In genomic region chr14:57060276-57060956, GRCh38 we compare ENCODE assay signal across 8 cellular contexts.
DNase-seq lines count a peak whose midpoint lies in the region; ATAC-seq, FAIRE-seq and TF ChIP-seq lines count a peak whose summit lies in the region.

No MANE protein-coding gene starts in this region.

- no peak overlapping the region for H3K9ac ChIP-seq in endodermal cell (ENCODE audit: extremely low read depth, low read length, poor library complexity, severe bottlenecking)

- peaks cover 3% of the 10 kb centered on the region for H3K9me3 ChIP-seq in endodermal cell (ENCODE audit: control insufficient read depth, low read length)

- 50 to 60% methylated on average over 5 to 6 of the region's 6 CpGs for WGBS in endodermal cell (ENCODE audit: insufficient coverage in 1 of 2, insufficient read length in 1 of 2), 2 experiments

- H3K4me1 Mint-ChIP-seq in endodermal cell, result peaks cover 65% of the 10 kb centered on the region

- peak overlapping the region; percentile 27 for H3K27ac Mint-ChIP-seq in endodermal cell

- no peak overlapping the region for H3K27ac ChIP-seq in endodermal cell (ENCODE audit: low read depth, low read length)

- H3K4me3 ChIP-seq in endodermal cell (ENCODE audit: low read length), result peak overlapping the region; percentile 54

- no peak overlapping the region for H3K4me3 Mint-ChIP-seq in endodermal cell

- H3K9me3 Mint-ChIP-seq in endodermal cell, result peaks cover 8% of the 10 kb centered on the region

- no peaks in the 10 kb centered on the region for H3K36me3 ChIP-seq in endodermal cell (ENCODE audit: control insufficient read depth, insufficient read depth, low read length)

- peak; percentile 56 for DNase-seq in HPDE6-E6E7 (ENCODE audit: extremely low spot score)
- peak; percentile 56 for DNase-seq in endodermal cell
- DNase-seq in NCI-H446 (lab: John Stamatoyannopoulos, UW), result no peak
- DNase-seq in H54 (ENCODE audit: insufficient read length, low spot score), result no peak
- no peak for DNase-seq in NCI-H2196 treated with DMSO at 0.1 percent for 48 hours (lab: John Stamatoyannopoulos, UW; ENCODE audit: unreplicated experiment)
- no peak for DNase-seq in NK-92 treated with Interleukin-12 subunit alpha and Interleukin-12 subunit beta, amount 100 ng/mL, for 24 hours (lab: John Stamatoyannopoulos, UW)

- TF ChIP-seq POLR2A in H54 (IDR thresholded peaks at IDR 0.05; ENCODE audit: low read depth, low read length), result no peak

- peaks cover 5% of the 10 kb centered on the region for H3K36me3 Mint-ChIP-seq in endodermal cell (ENCODE audit: low read depth)

- ATAC-seq in GM18498 (IDR thresholded peaks at IDR 0.05; ENCODE audit: unreplicated experiment), result peak; percentile 95
- peak; percentile 99 for ATAC-seq in GM21528 (IDR thresholded peaks at IDR 0.05; ENCODE audit: low FRiP score, unreplicated experiment)

- FAIRE-seq in H54 (lab: Jason Lieb, UNC), result no peak

- no peaks in the 10 kb centered on the region for H3K27me3 ChIP-seq in endodermal cell (ENCODE audit: control insufficient read depth, insufficient read depth, low read length, poor library complexity, severe bottlenecking)

- H3K27me3 Mint-ChIP-seq in endodermal cell (ENCODE audit: insufficient read depth), result peaks cover 1% of the 10 kb centered on the region

- H3K4me1 ChIP-seq in endodermal cell (ENCODE audit: control insufficient read depth, insufficient read depth, low read length), result peaks cover 42% of the 10 kb centered on the region

- TF ChIP-seq CTCF in endodermal cell (conservative IDR thresholded peaks at IDR 0.05), result no peak

Comparison
In these comparisons a context has a peak if more than half of its experiments do, and no peak if none do; other contexts are left out.
1. DNase-seq: peak in HPDE6-E6E7 (single experiment) and endodermal cell (single experiment); none in NCI-H446 (0 of 2), H54 (single experiment), NCI-H2196 treated with DMSO at 0.1 percent for 48 hours (single experiment) and NK-92 treated with Interleukin-12 subunit alpha and Interleukin-12 subunit beta, amount 100 ng/mL, for 24 hours (single experiment).